Comparison of ENCODE assay signal across 10 cellular contexts in genomic region chr3:46965151-46965550, GRCh38. TPM values are rescaled to one million over a fixed set of nuclear protein-coding genes. Genes with fewer than 3 reads are reported as not detected.
DNase-seq lines count a peak whose midpoint lies in the region; ATAC-seq and TF ChIP-seq lines count a peak whose summit lies in the region.
"Had no signal": no experiment of that assay in that cellular context is flagged by ENCODE, and none has a peak within 500 bp of the region (broad histone marks: within the 10 kb centered on the region; RNA-seq: fewer than 3 reads in every experiment).

No MANE protein-coding gene starts in this region.

- no peaks in the 10 kb centered on the region for H3K27me3 Mint-ChIP-seq in activated CD8-positive, alpha-beta T cell treated with anti-CD3 and anti-CD28 coated beads for 36 hours
- no peaks in the 10 kb centered on the region for H3K27me3 Mint-ChIP-seq in natural killer cell (ENCODE audit: low read depth in 2 of 2)

- no peak for TF ChIP-seq CTCF in activated CD8-positive, alpha-beta T cell treated with anti-CD3 and anti-CD28 coated beads for 36 hours (IDR thresholded peaks at IDR 0.05)
- no peak for TF ChIP-seq CTCF in natural killer cell (IDR thresholded peaks at IDR 0.05)

- H3K9me3 Mint-ChIP-seq in activated CD8-positive, alpha-beta T cell treated with anti-CD3 and anti-CD28 coated beads for 36 hours = no peaks in the 10 kb centered on the region
- H3K9me3 Mint-ChIP-seq in natural killer cell = no peaks in the 10 kb centered on the region

- no peak overlapping the region for H3K4me3 Mint-ChIP-seq in activated CD8-positive, alpha-beta T cell treated with anti-CD3 and anti-CD28 coated beads for 36 hours
- no peak overlapping the region for H3K4me3 Mint-ChIP-seq in natural killer cell

- no peak for ATAC-seq in activated CD8-positive, alpha-beta T cell treated with anti-CD3 and anti-CD28 coated beads for 36 hours
- ATAC-seq in natural killer cell (peak; percentile 39 to 65 (median 56)), GM19328 (IDR thresholded peaks at IDR 0.05; ENCODE audit: unreplicated experiment) (no peak), GM18907 (IDR thresholded peaks at IDR 0.05; ENCODE audit: unreplicated experiment) (no peak)

- H3K27ac Mint-ChIP-seq in activated CD8-positive, alpha-beta T cell treated with anti-CD3 and anti-CD28 coated beads for 36 hours = peak overlapping the region; percentile 76
- H3K27ac Mint-ChIP-seq in natural killer cell = peak overlapping the region; percentile 73 to 93

- intact Hi-C loops in activated CD8-positive, alpha-beta T cell treated with anti-CD3 and anti-CD28 coated beads for 36 hours (cut with micrococcal nuclease) = no loop called here
- intact Hi-C loops in natural killer cell (cut with micrococcal nuclease) = no loop called here

- H3K4me1 Mint-ChIP-seq in activated CD8-positive, alpha-beta T cell treated with anti-CD3 and anti-CD28 coated beads for 36 hours (ENCODE audit: low read depth) = peaks cover 82% of the 10 kb centered on the region
- H3K4me1 Mint-ChIP-seq in natural killer cell = peaks cover 72 to 75% of the 10 kb centered on the region in 2 donors

- CTCF ChIA-PET in activated CD8-positive, alpha-beta T cell treated with anti-CD3 and anti-CD28 coated beads for 36 hours (lab: Charles Lee) = interaction anchor here (1.5 to 1.7 kb wide), 2 partner anchors 9 to 34 kb away, joined by 3 to 4 read pairs; no protein-coding TSS in a partner anchor

- DNase-seq in GF-D8 (lab: John Stamatoyannopoulos, UW) = peak; percentile 79
- DNase-seq in KBM-7 = peak; percentile 73
- DNase-seq in activated CD8-positive, alpha-beta T cell treated with anti-CD3 and anti-CD28 coated beads for 36 hours = peak; percentile 52
- DNase-seq in natural killer cell = no peak
- DNase-seq in EL = no peak
- DNase-seq in mesenteric fat pad (ENCODE audit: low spot score) = no peak
- DNase-seq: activated effector memory CD4-positive, alpha-beta T cell treated with anti-CD3 and anti-CD28 coated beads, Interleukin-2, amount 50 U/mL, for 16 hours; SW 1271 had no signal

- POLR2A ChIA-PET in activated CD8-positive, alpha-beta T cell treated with anti-CD3 and anti-CD28 coated beads for 36 hours (lab: Charles Lee) = interaction anchor here (0.6 to 7.3 kb wide), 6 partner anchors 9 to 63 kb away, joined by 3 to 40 read pairs (median 6); partner anchors contain the start of gene NBEAL2

- in situ Hi-C loops in KBM-7 (cut with MboI; ENCODE audit: low pct_unique_long_range_greater_than_20kb, low sequenced_read_pairs) = no loop called here

- peaks cover 46% of the 10 kb centered on the region for H3K36me3 Mint-ChIP-seq in activated CD8-positive, alpha-beta T cell treated with anti-CD3 and anti-CD28 coated beads for 36 hours (ENCODE audit: low read depth)
- H3K36me3 Mint-ChIP-seq in natural killer cell = no peaks in the 10 kb centered on the region

RNA-seq across cellular contexts. Expression of gene CCDC12, which starts 11.4 kb away (rescaled TPM):
- total RNA-seq in activated CD8-positive, alpha-beta T cell treated with anti-CD3 and anti-CD28 coated beads for 36 hours = 10 to 100 TPM; 51.2 to 51.6 TPM
- total RNA-seq in natural killer cell (100 to 1,000 TPM; 104 to 114 (median 111) TPM), mesenteric fat pad (33.1 TPM)

RNA-seq across cellular contexts. Expression of gene NBEAL2, which starts 14.3 kb away (rescaled TPM):
- total RNA-seq in activated CD8-positive, alpha-beta T cell treated with anti-CD3 and anti-CD28 coated beads for 36 hours = 10 to 100 TPM; 58.9 to 63.7 TPM
- 100 to 1,000 TPM; 453 to 536 (median 532) TPM for total RNA-seq in natural killer cell
- total RNA-seq in mesenteric fat pad = 42.9 TPM

Comparison
In these comparisons a context has a peak if more than half of its experiments do, and no peak if none do; other contexts are left out.
1. DNase-seq: peak in GF-D8 (single experiment), KBM-7 (single experiment) and activated CD8-positive, alpha-beta T cell treated with anti-CD3 and anti-CD28 coated beads for 36 hours (single experiment); none in natural killer cell (single experiment), EL (single experiment) and mesenteric fat pad (single experiment).
2. ATAC-seq: peak in natural killer cell (3 of 3); none in activated CD8-positive, alpha-beta T cell treated with anti-CD3 and anti-CD28 coated beads for 36 hours (single experiment), GM19328 (single experiment) and GM18907 (single experiment).
3. RNA of gene NBEAL2, which starts 14.3 kb away (total RNA-seq): 453 to 536 TPM in natural killer cell; 58.9 to 63.7 TPM in activated CD8-positive, alpha-beta T cell treated with anti-CD3 and anti-CD28 coated beads for 36 hours and 42.9 TPM in mesenteric fat pad (single experiment); every median in the first group is over 4 times any median in the second.